Comparison of ENCODE assay signal across 13 cellular contexts in genomic region chr1:204094262-204095247, GRCh38. TPM values are rescaled to one million over a fixed set of nuclear protein-coding genes. Genes with fewer than 3 reads are reported as not detected.
DNase-seq lines count a peak whose midpoint lies in the region; ATAC-seq and TF ChIP-seq lines count a peak whose summit lies in the region.
"Had no signal": no experiment of that assay in that cellular context is flagged by ENCODE, and none has a peak within 500 bp of the region (broad histone marks: within the 10 kb centered on the region; RNA-seq: fewer than 3 reads in every experiment).

No MANE protein-coding gene starts in this region.

- H3K27ac Mint-ChIP-seq in nephron progenitor cell, result peak overlapping the region; percentile 87
- H3K27ac Mint-ChIP-seq: activated CD4-positive, alpha-beta memory T cell treated with anti-CD3 and anti-CD28 coated beads for 36 hours had no signal

- H3K27me3 Mint-ChIP-seq in nephron progenitor cell (ENCODE audit: low read depth, poor library complexity), result peaks cover 2% of the 10 kb centered on the region
- H3K27me3 Mint-ChIP-seq: activated CD4-positive, alpha-beta memory T cell treated with anti-CD3 and anti-CD28 coated beads for 36 hours had no signal

- intact Hi-C loops in right cardiac atrium (cut with DNase I) (no loop called here), dorsolateral prefrontal cortex (cut with DNase I) (no loop called here)

- TF ChIP-seq CTCF in nephron progenitor cell (IDR thresholded peaks at IDR 0.05) (no peak), dorsolateral prefrontal cortex (IDR thresholded peaks at IDR 0.05 in 54 of 56, conservative IDR thresholded peaks at IDR 0.05 in 2 of 56; ENCODE audit: low read depth in 1 of 56, partially characterized antibody in 56 of 56) (no peak)

- H3K27me3 ChIP-seq in right cardiac atrium (ENCODE audit: control insufficient read depth, insufficient read depth) (no peaks in the 10 kb centered on the region), dorsolateral prefrontal cortex (no peaks in the 10 kb centered on the region)
- H3K27me3 ChIP-seq: breast epithelium had no signal

- 52% methylated on average over 19 of the region's 19 CpGs for WGBS in right cardiac atrium

- H3K4me1 Mint-ChIP-seq in nephron progenitor cell, result peaks cover 88% of the 10 kb centered on the region

- DNase-seq in DMS153 treated with DMSO at 0.1 percent for 48 hours (lab: John Stamatoyannopoulos, UW; ENCODE audit: unreplicated experiment) (peak; percentile 47), RPMI8226 (peak; percentile 76), right cardiac atrium (peak; percentile 53 to 65 (median 56)), nephron progenitor cell (peak; percentile 69), HuH-7 (ENCODE audit: low spot score) (no peak), NCI-H1436 treated with DMSO at 0.1 percent for 48 hours (lab: John Stamatoyannopoulos, UW) (no peak), dorsolateral prefrontal cortex (no peak)
- DNase-seq: activated CD4-positive, alpha-beta memory T cell treated with anti-CD3 and anti-CD28 coated beads for 36 hours; activated gamma-delta T cell treated with Interleukin-2 at 50 U/mL for 16 hours; NCI-H446; stimulated activated CD4-positive, alpha-beta T cell treated with anti-CD3 and anti-CD28 coated beads, Interleukin-2, amount 100 ng/mL, for 24 hours had no signal

- H3K4me1 ChIP-seq in right cardiac atrium (ENCODE audit: control insufficient read depth, insufficient read depth, low read length), result peaks cover 7% of the 10 kb centered on the region

- peaks cover 6% of the 10 kb centered on the region for H3K36me3 Mint-ChIP-seq in nephron progenitor cell (ENCODE audit: low read depth)
- H3K36me3 Mint-ChIP-seq: activated CD4-positive, alpha-beta memory T cell treated with anti-CD3 and anti-CD28 coated beads for 36 hours had no signal

- peak overlapping the region; percentile 78 for H3K4me3 Mint-ChIP-seq in nephron progenitor cell
- H3K4me3 Mint-ChIP-seq: activated CD4-positive, alpha-beta memory T cell treated with anti-CD3 and anti-CD28 coated beads for 36 hours had no signal

- H3K9me3 Mint-ChIP-seq in nephron progenitor cell, result no peaks in the 10 kb centered on the region
- H3K9me3 Mint-ChIP-seq: activated CD4-positive, alpha-beta memory T cell treated with anti-CD3 and anti-CD28 coated beads for 36 hours had no signal

- H3K9me3 ChIP-seq in right cardiac atrium (ENCODE audit: control insufficient read depth, low read length), result no peaks in the 10 kb centered on the region
- H3K9me3 ChIP-seq: breast epithelium had no signal

- ATAC-seq in right cardiac atrium (peak; percentile 51 to 77), GM21515 (IDR thresholded peaks at IDR 0.05; ENCODE audit: unreplicated experiment) (no peak)

- H3K27ac ChIP-seq in right cardiac atrium (ENCODE audit: low read length) (peak overlapping the region; percentile 15), dorsolateral prefrontal cortex (peak overlapping the region in 4 of 59 donors; percentile 2 to 44 (median 31))

- H3K4me3 ChIP-seq in right cardiac atrium (ENCODE audit: low read length), result no peak overlapping the region
- H3K4me3 ChIP-seq in dorsolateral prefrontal cortex, result no peak overlapping the region
- H3K4me3 ChIP-seq: breast epithelium had no signal

RNA-seq across cellular contexts. Expression of gene SOX13, which starts 21.6 kb away (rescaled TPM):
- total RNA-seq in right cardiac atrium, result 10 to 100 TPM; 11.4 to 17.9 (median 12.6) TPM
- polyA plus RNA-seq in right cardiac atrium, result 9.4 TPM
- total RNA-seq in dorsolateral prefrontal cortex, result 10 to 100 TPM; 13.7 to 62.1 (median 24.8) TPM

RNA-seq across cellular contexts. Expression of gene ETNK2, which starts 57.3 kb away (rescaled TPM):
- total RNA-seq in right cardiac atrium (1 to 10 TPM; 4.5 to 7.2 (median 5.4) TPM), dorsolateral prefrontal cortex (10 to 100 TPM in 30 of 120 experiments, 1 to 10 TPM in 90; 3.3 to 17.5 (median 8.5) TPM)
- 5.2 TPM for polyA plus RNA-seq in right cardiac atrium

Comparison
In these comparisons a context has a peak if more than half of its experiments do, and no peak if none do; other contexts are left out.
1. DNase-seq: peak in DMS153 treated with DMSO at 0.1 percent for 48 hours (single experiment), RPMI8226 (single experiment), right cardiac atrium (3 of 3) and nephron progenitor cell (single experiment); none in HuH-7 (single experiment), NCI-H1436 treated with DMSO at 0.1 percent for 48 hours (single experiment) and dorsolateral prefrontal cortex (0 of 10).